Comparison of ENCODE assay signal across 27 cellular contexts in the genomic region with DNA sequence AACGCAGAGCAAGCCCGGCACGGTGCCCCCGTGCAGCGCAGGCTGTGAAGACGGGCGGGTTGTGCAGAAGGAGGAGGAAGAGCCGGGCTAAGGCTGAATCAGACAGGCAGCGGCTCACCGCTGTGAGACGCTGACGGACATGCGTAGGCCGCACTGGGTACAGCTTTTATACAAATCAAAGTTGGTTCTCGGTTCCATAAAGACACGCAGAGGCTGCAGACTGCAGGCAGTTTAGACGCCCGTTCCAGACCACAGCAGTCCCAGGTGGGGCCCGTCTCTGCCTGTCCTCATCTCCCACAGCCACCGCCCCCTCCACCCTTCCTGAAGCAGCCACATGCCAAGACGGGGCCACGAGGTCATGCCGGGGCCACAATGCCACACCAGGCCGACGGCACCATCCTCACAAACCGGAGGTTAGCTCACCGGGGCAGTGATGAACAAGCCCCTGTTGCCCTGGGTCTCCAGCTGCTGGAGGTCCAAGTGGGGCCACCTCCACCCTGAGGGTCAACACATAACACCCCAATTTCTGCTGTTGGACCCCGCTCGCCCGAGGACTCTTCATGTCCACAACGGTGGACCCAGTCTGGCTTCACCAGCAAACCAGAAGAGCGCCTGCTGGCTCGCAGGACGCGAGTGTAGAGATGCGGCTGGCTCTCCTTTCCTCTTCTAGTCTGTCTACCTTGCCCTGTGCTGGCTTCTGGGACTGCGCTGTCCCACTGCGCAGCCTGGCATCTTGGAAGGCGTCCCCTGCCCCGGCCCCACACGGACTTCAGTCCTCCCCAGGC.
DNase-seq lines count a peak whose midpoint lies in the region; ATAC-seq and TF ChIP-seq lines count a peak whose summit lies in the region.
"Had no signal": no experiment of that assay in that cellular context is flagged by ENCODE, and none has a peak within 500 bp of the region (broad histone marks: within the 10 kb centered on the region; RNA-seq: fewer than 3 reads in every experiment).

No MANE protein-coding gene starts in this region.

- CTCF ChIA-PET in activated CD4-positive, alpha-beta T cell treated with anti-CD3 and anti-CD28 coated beads for 36 hours (lab: Charles Lee): no interaction called here
- CTCF ChIA-PET in CD8-positive, alpha-beta memory T cell (lab: Charles Lee): no interaction called here

- peaks cover 4% of the 10 kb centered on the region for H3K36me3 ChIP-seq in CD8-positive, alpha-beta memory T cell (ENCODE audit: insufficient read depth, low read length)
- H3K36me3 ChIP-seq: colonic mucosa, HAP-1, left ventricle myocardium inferior had no signal

- H3K27me3 Mint-ChIP-seq in activated CD4-positive, alpha-beta T cell treated with anti-CD3 and anti-CD28 coated beads for 36 hours: no peaks in the 10 kb centered on the region
- H3K27me3 Mint-ChIP-seq in CD8-positive, alpha-beta memory T cell: no peaks in the 10 kb centered on the region
- no peaks in the 10 kb centered on the region for H3K27me3 Mint-ChIP-seq in mesothelial cell of epicardium (ENCODE audit: low read depth)
- H3K27me3 Mint-ChIP-seq: activated T-helper 17 cell treated with anti-CD3 and anti-CD28 coated beads, Interleukin-2, amount 50 U/mL, for 72 hours had no signal

- ATAC-seq in activated CD4-positive, alpha-beta T cell treated with anti-CD3 and anti-CD28 coated beads for 36 hours: peak; percentile 86
- ATAC-seq in HG02571 (IDR thresholded peaks at IDR 0.05; ENCODE audit: unreplicated experiment) (no peak), esophagus mucosa (no peak)
- ATAC-seq: activated T-helper 17 cell treated with anti-CD3 and anti-CD28 coated beads, Interleukin-2, amount 50 U/mL, for 72 hours; HepG2; Panc1; sciatic nerve had no signal

- H3K27me3 ChIP-seq in CD8-positive, alpha-beta memory T cell (ENCODE audit: insufficient read depth, low read length, poor library complexity, severe bottlenecking): no peaks in the 10 kb centered on the region
- H3K27me3 ChIP-seq: colonic mucosa, esophagus muscularis mucosa, upper lobe of left lung had no signal

- TF ChIP-seq CTCF in mesothelial cell of epicardium (IDR thresholded peaks at IDR 0.05; ENCODE audit: unreplicated experiment): no peak

- no peak overlapping the region for H3K4me3 ChIP-seq in CD8-positive, alpha-beta memory T cell (ENCODE audit: low read length)
- H3K4me3 ChIP-seq: colonic mucosa, esophagus muscularis mucosa, HAP-1, left ventricle myocardium inferior, upper lobe of left lung had no signal

- DNase-seq in activated CD4-positive, alpha-beta T cell treated with anti-CD3 and anti-CD28 coated beads for 36 hours: peak; percentile 53
- no peak for DNase-seq in activated CD4-positive, alpha-beta T cell treated with anti-CD3 and anti-CD28 coated beads, Interleukin-2, amount 50 U/mL, for 1 hour
- no peak for DNase-seq in CD8-positive, alpha-beta memory T cell
- peak; percentile 82 for DNase-seq in astrocyte of the hippocampus (ENCODE audit: low read depth, low spot score)
- no peak for DNase-seq in mesothelial cell of epicardium (ENCODE audit: low spot score in 2 of 2, unreplicated experiment in 2 of 2)
- no peak for DNase-seq in stimulated activated CD4-positive, alpha-beta T cell treated with anti-CD3 and anti-CD28 coated beads, Interleukin-4, amount 100 ng/mL, for 4 hours
- DNase-seq: 8988T; activated CD4-positive, alpha-beta T cell treated with anti-CD3 and anti-CD28 coated beads for 48 hours; activated CD8-positive, alpha-beta memory T cell treated with anti-CD3 and anti-CD28 coated beads, Interleukin-2, amount 50 U/mL, for 48 hours; colonic mucosa; DMS79 treated with DMSO at 0.1 percent for 48 hours; effector memory CD4-positive, alpha-beta T cell; left ventricle myocardium inferior; midbrain; NCI-H524 had no signal

- intact Hi-C loops in activated CD4-positive, alpha-beta T cell treated with anti-CD3 and anti-CD28 coated beads for 36 hours (cut with DNase I, micrococcal nuclease): no loop called here

- POLR2A ChIA-PET in activated CD4-positive, alpha-beta T cell treated with anti-CD3 and anti-CD28 coated beads for 36 hours (lab: Charles Lee): interaction anchor here (1.1 kb wide), 1 partner anchor 14 kb away, joined by 4 read pairs; no protein-coding TSS in a partner anchor
- POLR2A ChIA-PET in CD8-positive, alpha-beta memory T cell (lab: Charles Lee): no interaction called here

- H3K4me1 ChIP-seq in CD8-positive, alpha-beta memory T cell (ENCODE audit: insufficient read depth, low read length): no peaks in the 10 kb centered on the region
- H3K4me1 ChIP-seq: colonic mucosa, HAP-1, parathyroid adenoma, upper lobe of left lung had no signal

- no peaks in the 10 kb centered on the region for H3K9me3 ChIP-seq in CD8-positive, alpha-beta memory T cell (ENCODE audit: low read length)
- H3K9me3 ChIP-seq: colonic mucosa, esophagus muscularis mucosa, HAP-1, left ventricle myocardium inferior, upper lobe of left lung had no signal

- H3K36me3 Mint-ChIP-seq in activated CD4-positive, alpha-beta T cell treated with anti-CD3 and anti-CD28 coated beads for 36 hours (ENCODE audit: low read depth): no peaks in the 10 kb centered on the region
- H3K36me3 Mint-ChIP-seq in CD8-positive, alpha-beta memory T cell: peaks cover 0 to 62% (median 2%) of the 10 kb centered on the region in 3 donors
- peaks cover 2% of the 10 kb centered on the region for H3K36me3 Mint-ChIP-seq in mesothelial cell of epicardium

- no peak overlapping the region for H3K27ac ChIP-seq in CD8-positive, alpha-beta memory T cell (ENCODE audit: low read depth, low read length)
- H3K27ac ChIP-seq: colonic mucosa, esophagus muscularis mucosa, HL-60, parathyroid adenoma, upper lobe of left lung had no signal

- H3K9me3 Mint-ChIP-seq in activated CD4-positive, alpha-beta T cell treated with anti-CD3 and anti-CD28 coated beads for 36 hours (ENCODE audit: low read depth): no peaks in the 10 kb centered on the region
- no peaks in the 10 kb centered on the region for H3K9me3 Mint-ChIP-seq in CD8-positive, alpha-beta memory T cell
- H3K9me3 Mint-ChIP-seq in mesothelial cell of epicardium: no peaks in the 10 kb centered on the region
- H3K9me3 Mint-ChIP-seq: activated T-helper 17 cell treated with anti-CD3 and anti-CD28 coated beads, Interleukin-2, amount 50 U/mL, for 72 hours; nephron had no signal

- no peak overlapping the region for H3K27ac Mint-ChIP-seq in activated CD4-positive, alpha-beta T cell treated with anti-CD3 and anti-CD28 coated beads for 36 hours
- peak overlapping the region in 5 of 8 donors; percentile 23 to 82 (median 56) for H3K27ac Mint-ChIP-seq in CD8-positive, alpha-beta memory T cell
- peak overlapping the region; percentile 30 for H3K27ac Mint-ChIP-seq in mesothelial cell of epicardium
- H3K27ac Mint-ChIP-seq: activated T-helper 17 cell treated with anti-CD3 and anti-CD28 coated beads, Interleukin-2, amount 50 U/mL, for 72 hours; nephron had no signal

- H3K4me3 Mint-ChIP-seq in activated CD4-positive, alpha-beta T cell treated with anti-CD3 and anti-CD28 coated beads for 36 hours: no peak overlapping the region
- H3K4me3 Mint-ChIP-seq in CD8-positive, alpha-beta memory T cell: no peak overlapping the region
- H3K4me3 Mint-ChIP-seq in mesothelial cell of epicardium: no peak overlapping the region
- H3K4me3 Mint-ChIP-seq: activated T-helper 17 cell treated with anti-CD3 and anti-CD28 coated beads, Interleukin-2, amount 50 U/mL, for 72 hours; nephron had no signal

- no peaks in the 10 kb centered on the region for H3K4me1 Mint-ChIP-seq in activated CD4-positive, alpha-beta T cell treated with anti-CD3 and anti-CD28 coated beads for 36 hours
- peaks cover 0 to 15% (median 6%) of the 10 kb centered on the region in 3 donors for H3K4me1 Mint-ChIP-seq in CD8-positive, alpha-beta memory T cell
- peaks cover 2% of the 10 kb centered on the region for H3K4me1 Mint-ChIP-seq in mesothelial cell of epicardium
- H3K4me1 Mint-ChIP-seq: activated T-helper 17 cell treated with anti-CD3 and anti-CD28 coated beads, Interleukin-2, amount 50 U/mL, for 72 hours; nephron had no signal

Comparison
In these comparisons a context has a peak if more than half of its experiments do, and no peak if none do; other contexts are left out.
1. DNase-seq: peak in activated CD4-positive, alpha-beta T cell treated with anti-CD3 and anti-CD28 coated beads for 36 hours (single experiment) and astrocyte of the hippocampus (single experiment); none in activated CD4-positive, alpha-beta T cell treated with anti-CD3 and anti-CD28 coated beads, Interleukin-2, amount 50 U/mL, for 1 hour (single experiment), CD8-positive, alpha-beta memory T cell (0 of 5), mesothelial cell of epicardium (0 of 2) and stimulated activated CD4-positive, alpha-beta T cell treated with anti-CD3 and anti-CD28 coated beads, Interleukin-4, amount 100 ng/mL, for 4 hours (0 of 2).